Comparison of ENCODE assay signal across 1 cellular context in genomic region chr20:46308258-46309157, GRCh38.
A peak's percentile ranks its signal among the peaks of the same experiment; 100 is the strongest.
TF ChIP-seq lines count a peak whose summit lies in the region.

Gene CDH22 (minus strand): TSS chr20:46308498. CDS start chr20:46251294, 57,204 bp downstream.

TF ChIP-seq in HEK293, 187 proteins besides CTCF, POLR2A, EP300 and RAD21 (continued from another document and continues in another):
- TF ChIP-seq ZBTB10 (tag by site-specific recombination; IDR thresholded peaks at IDR 0.05) (peak; percentile 55; the same call in 1 of the 2 replicates), KLF17 (tag by site-specific recombination; IDR thresholded peaks at IDR 0.05) (peak; percentile 66), ZIC2 (tag by site-specific recombination; IDR thresholded peaks at IDR 0.05) (peak; percentile 88), ZNF341 (tag by site-specific recombination; IDR thresholded peaks at IDR 0.05; ENCODE audit: low read depth) (peak; percentile 38; the same call in 1 of the 2 replicates), ZNF366 (tag by site-specific recombination; conservative IDR thresholded peaks at IDR 0.05) (peak; percentile 74), ZNF350 (tag by site-specific recombination; IDR thresholded peaks at IDR 0.05) (no peak), ZNF529 (tag by site-specific recombination; IDR thresholded peaks at IDR 0.05; ENCODE audit: insufficient replicate concordance) (no peak), ZNF292 (tag by site-specific recombination; IDR thresholded peaks at IDR 0.05; ENCODE audit: borderline replicate concordance, low read depth) (no peak), ZFP37 (tag by site-specific recombination; IDR thresholded peaks at IDR 0.05) (no peak), ATF2 (tag by site-specific recombination; IDR thresholded peaks at IDR 0.05; ENCODE audit: low read depth) (no peak), HOXA7 (CRISPR knock-in tag; IDR thresholded peaks at IDR 0.05; ENCODE audit: borderline replicate concordance) (no peak), ZBTB17 (tag by site-specific recombination; IDR thresholded peaks at IDR 0.05) (peak; percentile 40; the same call in 1 of the 2 replicates), GLIS2 (tag by site-specific recombination; IDR thresholded peaks at IDR 0.05) (peak; percentile 88), SP3 (tag by site-specific recombination; IDR thresholded peaks at IDR 0.05) (0 out of 2 replicates have a peak, but pooled peaks have one; percentile 32), ZNF132 (tag by site-specific recombination; IDR thresholded peaks at IDR 0.05; ENCODE audit: borderline replicate concordance) (no peak), ZNF626 (tag by site-specific recombination; IDR thresholded peaks at IDR 0.05) (no peak), ZNF221 (tag by site-specific recombination; IDR thresholded peaks at IDR 0.05; ENCODE audit: borderline replicate concordance) (no peak), ZNF140 (tag by site-specific recombination; IDR thresholded peaks at IDR 0.05) (no peak), ZNF692 (tag by site-specific recombination; IDR thresholded peaks at IDR 0.05) (peak; percentile 23; the same call in 1 of the 2 replicates), ZNF596 (tag by site-specific recombination; IDR thresholded peaks at IDR 0.05) (peak; percentile 98), ZNF624 (tag by site-specific recombination; IDR thresholded peaks at IDR 0.05) (no peak), ZNF280C (tag by site-specific recombination; IDR thresholded peaks at IDR 0.05) (no peak), WT1 (tag by site-specific recombination; IDR thresholded peaks at IDR 0.05) (no peak), MZF1 (tag by site-specific recombination; IDR thresholded peaks at IDR 0.05; ENCODE audit: borderline replicate concordance) (no peak), ZNF707 (tag by site-specific recombination; IDR thresholded peaks at IDR 0.05) (no peak), ZNF24 (tag by site-specific recombination; IDR thresholded peaks at IDR 0.05) (no peak), ZNF776 (tag by site-specific recombination; IDR thresholded peaks at IDR 0.05; ENCODE audit: borderline replicate concordance) (no peak), ZNF10 (tag by site-specific recombination; IDR thresholded peaks at IDR 0.05) (no peak), ZBTB11 (tag by site-specific recombination; conservative IDR thresholded peaks at IDR 0.05; ENCODE audit: low read depth) (peak; percentile 88), ZNF274 (IDR thresholded peaks at IDR 0.05; ENCODE audit: low read length) (no peak), ZNF274 (tag by site-specific recombination; IDR thresholded peaks at IDR 0.05; ENCODE audit: borderline replicate concordance) (no peak), ZNF768 (tag by site-specific recombination; IDR thresholded peaks at IDR 0.05) (no peak), ZNF513 (tag by site-specific recombination; IDR thresholded peaks at IDR 0.05) (no peak), SP2 (tag by site-specific recombination; IDR thresholded peaks at IDR 0.05) (peak; percentile 41; the same call in 1 of the 2 replicates), KLF16 (tag by site-specific recombination; IDR thresholded peaks at IDR 0.05) (0 out of 2 replicates have a peak, but pooled peaks have one; percentile 25), ZNF658 (tag by site-specific recombination; IDR thresholded peaks at IDR 0.05) (no peak), ZSCAN4 (tag by site-specific recombination; IDR thresholded peaks at IDR 0.05) (no peak), ZNF239 (tag by site-specific recombination; IDR thresholded peaks at IDR 0.05) (no peak), GLIS1 (tag by site-specific recombination; IDR thresholded peaks at IDR 0.05) (peak; percentile 99), ZNF600 (tag by site-specific recombination; IDR thresholded peaks at IDR 0.05) (0 out of 2 replicates have a peak, but pooled peaks have one; percentile 21), PATZ1 (tag by site-specific recombination; IDR thresholded peaks at IDR 0.05) (peak; percentile 68; the same call in 1 of the 2 replicates)
